In the genomic region with DNA sequence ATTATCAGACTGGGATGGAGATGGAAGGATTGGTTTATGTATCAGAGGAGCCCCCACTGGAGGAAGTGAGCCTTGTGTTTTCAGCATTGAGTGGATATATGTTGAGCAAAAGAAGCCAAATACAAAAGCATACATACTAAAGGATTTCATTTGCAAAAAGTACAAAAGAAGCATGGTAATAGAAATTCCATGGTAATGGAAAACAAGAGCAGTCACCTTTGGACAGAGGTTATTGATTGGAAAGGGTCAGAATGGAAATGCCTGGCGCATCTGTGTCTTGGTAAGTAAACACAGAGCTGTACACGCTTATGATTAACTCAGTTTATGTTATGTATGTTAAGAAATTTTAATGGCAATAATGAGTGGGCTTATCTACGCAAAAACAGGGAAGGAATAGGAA, we compare ENCODE assay signal across 17 cellular contexts.
A peak's percentile ranks its signal among the peaks of the same experiment; 100 is the strongest.
DNase-seq lines count a peak whose midpoint lies in the region; ATAC-seq and TF ChIP-seq lines count a peak whose summit lies in the region.
"Had no signal": no experiment of that assay in that cellular context is flagged by ENCODE, and none has a peak within 500 bp of the region (broad histone marks: within the 10 kb centered on the region; RNA-seq: fewer than 3 reads in every experiment).

No MANE protein-coding gene starts in this region.

- H3K9me3 ChIP-seq in HAP-1: no peaks in the 10 kb centered on the region
- H3K9me3 ChIP-seq: A549 had no signal

- H3K27ac Mint-ChIP-seq in progenitor cell of endocrine pancreas: peak overlapping the region; percentile 54
- H3K27ac Mint-ChIP-seq: CD4-positive, alpha-beta memory T cell; HFFc6 had no signal

- peaks cover 33% of the 10 kb centered on the region for H3K36me3 ChIP-seq in HAP-1 (replicated peaks)

- ATAC-seq in left lobe of liver (peak; percentile 77), HG03025 (IDR thresholded peaks at IDR 0.05; ENCODE audit: low FRiP score, unreplicated experiment) (no peak)
- ATAC-seq: A549, HCT116 had no signal

- H3K4me3 Mint-ChIP-seq in progenitor cell of endocrine pancreas (ENCODE audit: low read depth): no peak overlapping the region
- H3K4me3 Mint-ChIP-seq: CD4-positive, alpha-beta memory T cell; HFFc6; IgD-negative memory B cell had no signal

- peaks cover 16% of the 10 kb centered on the region for H3K36me3 Mint-ChIP-seq in progenitor cell of endocrine pancreas (ENCODE audit: insufficient read depth)

- TF ChIP-seq POLR2A in erythroblast (IDR thresholded peaks at IDR 0.05; ENCODE audit: low read length): no peak

- peaks cover 15% of the 10 kb centered on the region for H3K4me1 ChIP-seq in HAP-1
- H3K4me1 ChIP-seq: A549 had no signal

- H3K27me3 ChIP-seq in HAP-1 (ENCODE audit: low read depth): no peaks in the 10 kb centered on the region

- peak; percentile 27 for DNase-seq in NCI-H82 treated with DMSO at 0.1 percent for 48 hours (lab: John Stamatoyannopoulos, UW; ENCODE audit: unreplicated experiment)
- no peak for DNase-seq in NCI-H82 (lab: John Stamatoyannopoulos, UW)
- peak; percentile 18 to 53 for DNase-seq in HAP-1 (ENCODE audit: low spot score in 2 of 2)
- no peak for DNase-seq in left lobe of liver (ENCODE audit: low spot score)
- no peak for DNase-seq in progenitor cell of endocrine pancreas (ENCODE audit: low spot score, unreplicated experiment)
- no peak for DNase-seq in erythroblast (lab: John Stamatoyannopoulos, UW)
- DNase-seq in GF-D8 (lab: John Stamatoyannopoulos, UW): no peak
- DNase-seq: AML-193; CD4-positive, alpha-beta memory T cell; DMS153; DMS79; GDM1; HFFc6 had no signal

- H3K27me3 Mint-ChIP-seq in progenitor cell of endocrine pancreas: no peaks in the 10 kb centered on the region
- H3K27me3 Mint-ChIP-seq: CD4-positive, alpha-beta memory T cell; IgD-negative memory B cell had no signal

- no peak overlapping the region for H3K4me3 ChIP-seq in HAP-1
- H3K4me3 ChIP-seq: A549 had no signal

- peaks cover 32% of the 10 kb centered on the region for H3K4me1 Mint-ChIP-seq in progenitor cell of endocrine pancreas (ENCODE audit: low read depth)
- H3K4me1 Mint-ChIP-seq: IgD-negative memory B cell had no signal

- no peaks in the 10 kb centered on the region for H3K9me3 Mint-ChIP-seq in progenitor cell of endocrine pancreas (ENCODE audit: low read depth)
- H3K9me3 Mint-ChIP-seq: CD4-positive, alpha-beta memory T cell; HFFc6; IgD-negative memory B cell had no signal

- in situ Hi-C loops in HAP-1 (cut with MboI; ENCODE audit: low sequenced_read_pairs): loop anchor here (10.0 kb wide), 1 partner anchor 157 kb away; no protein-coding TSS in a partner anchor

- no peak for TF ChIP-seq CTCF in progenitor cell of endocrine pancreas (IDR thresholded peaks at IDR 0.05; ENCODE audit: unreplicated experiment)

Comparison
In these comparisons a context has a peak if more than half of its experiments do, and no peak if none do; other contexts are left out.
1. DNase-seq: peak in NCI-H82 treated with DMSO at 0.1 percent for 48 hours (single experiment) and HAP-1 (2 of 2); none in NCI-H82 (single experiment), left lobe of liver (single experiment), progenitor cell of endocrine pancreas (single experiment), erythroblast (0 of 2) and GF-D8 (single experiment).